8 cellular contexts compared by ENCODE assay signal in genomic region chr10:92590623-92591549, GRCh38. TPM values are rescaled to one million over a fixed set of nuclear protein-coding genes. Genes with fewer than 3 reads are reported as not detected.
A peak's percentile ranks its signal among the peaks of the same experiment; 100 is the strongest.
DNase-seq lines count a peak whose midpoint lies in the region; ATAC-seq and TF ChIP-seq lines count a peak whose summit lies in the region.

No MANE protein-coding gene starts in this region.

- H3K79me2 ChIP-seq in H9 (ENCODE audit: insufficient read depth, low read length): peaks cover 22% of the 10 kb centered on the region

- H2BK20ac ChIP-seq in H9 (ENCODE audit: low read depth, low read length, poor library complexity, severe bottlenecking): no peak overlapping the region

- H4K8ac ChIP-seq in H9 (replicated peaks; ENCODE audit: insufficient read length, low read depth, low read length) (no peak overlapping the region), neuronal stem cell (ENCODE audit: low read depth, low read length) (no peak overlapping the region)

- CTCF ChIA-PET in activated CD8-positive, alpha-beta memory T cell treated with anti-CD3 and anti-CD28 coated beads, Interleukin-2, amount 10 ng/mL, durations not matched to agents 7 days and 5 days (lab: Charles Lee): interaction anchor here (0.5 to 2.6 kb wide), 10 partner anchors 13 to 503 kb away, joined by 3 to 26 read pairs (median 3); partner anchors contain the start of gene IDE
- CTCF ChIA-PET in activated CD8-positive, alpha-beta T cell treated with anti-CD3 and anti-CD28 coated beads for 36 hours (lab: Charles Lee): interaction anchor here (1.0 to 5.1 kb wide), 4 partner anchors 10 to 100 kb away, joined by 3 to 37 read pairs (median 4); partner anchors contain the start of gene IDE

- H3K18ac ChIP-seq in H9 (ENCODE audit: insufficient read length, low read depth, low read length): no peak overlapping the region
- H3K18ac ChIP-seq in neuronal stem cell (ENCODE audit: low read length): no peak overlapping the region

- H3K4ac ChIP-seq in H9 (ENCODE audit: low read depth, low read length) (no peak overlapping the region), neuronal stem cell (ENCODE audit: low read length) (no peak overlapping the region)

- no peaks in the 10 kb centered on the region for H3K79me1 ChIP-seq in H9 (ENCODE audit: insufficient read depth, low read depth, low read length, poor library complexity, severe bottlenecking)
- peaks cover 2% of the 10 kb centered on the region for H3K79me1 ChIP-seq in neuronal stem cell (ENCODE audit: low read depth, low read length)

- H2BK12ac ChIP-seq in H9 (ENCODE audit: insufficient read length, low read depth, low read length) (no peak overlapping the region), neuronal stem cell (ENCODE audit: low read length) (no peak overlapping the region)

- H3K4me2 ChIP-seq in H9 (ENCODE audit: insufficient read depth, insufficient read length, low read length) (peak overlapping the region; percentile 52), neuronal stem cell (ENCODE audit: insufficient read depth, low read length, poor library complexity, severe bottlenecking) (no peak overlapping the region)

- H3K36me3 Mint-ChIP-seq in activated CD8-positive, alpha-beta memory T cell treated with anti-CD3 and anti-CD28 coated beads, Interleukin-2, amount 10 ng/mL, durations not matched to agents 7 days and 5 days: peaks cover 9% of the 10 kb centered on the region
- H3K36me3 Mint-ChIP-seq in H9 (ENCODE audit: insufficient read depth in 1 of 3, low read depth in 3 of 3): peaks cover 0 to 5% (median 0%) of the 10 kb centered on the region in 3 experiments; a peak in 2 of 7 replicates
- peaks cover 5% of the 10 kb centered on the region for H3K36me3 Mint-ChIP-seq in activated CD8-positive, alpha-beta T cell treated with anti-CD3 and anti-CD28 coated beads for 36 hours (ENCODE audit: low read depth)

- no peak overlapping the region for H2AK5ac ChIP-seq in H9 (ENCODE audit: insufficient read length, low read length)
- no peak overlapping the region for H2AK5ac ChIP-seq in neuronal stem cell (ENCODE audit: low read depth, low read length)

- H2BK120ac ChIP-seq in H9 (ENCODE audit: low read depth, low read length, poor library complexity, severe bottlenecking) (no peak overlapping the region), neuronal stem cell (ENCODE audit: low read depth, low read length) (no peak overlapping the region)

- peak; percentile 50 for DNase-seq in activated CD8-positive, alpha-beta memory T cell treated with anti-CD3 and anti-CD28 coated beads, Interleukin-2, amount 10 ng/mL, durations not matched to agents 7 days and 5 days
- DNase-seq in activated CD8-positive, alpha-beta memory T cell treated with anti-CD3 and anti-CD28 coated beads, Interleukin-2, amount 50 U/mL, for 48 hours: no peak
- peak; percentile 71 for DNase-seq in H9
- peak; percentile 74 for DNase-seq in NAMALWA (ENCODE audit: low spot score)
- DNase-seq in activated CD8-positive, alpha-beta T cell treated with anti-CD3 and anti-CD28 coated beads for 36 hours: peak; percentile 38
- peak; percentile 46 to 60 for DNase-seq in foreskin fibroblast
- peak; percentile 26 for DNase-seq in neuronal stem cell (ENCODE audit: low spot score)
- no peak for DNase-seq in omental fat pad (ENCODE audit: low spot score)

- peak overlapping the region; percentile 91 for H3K4me3 Mint-ChIP-seq in activated CD8-positive, alpha-beta memory T cell treated with anti-CD3 and anti-CD28 coated beads, Interleukin-2, amount 10 ng/mL, durations not matched to agents 7 days and 5 days
- peak overlapping the region; percentile 71 to 96 for H3K4me3 Mint-ChIP-seq in H9
- peak overlapping the region; percentile 95 for H3K4me3 Mint-ChIP-seq in activated CD8-positive, alpha-beta T cell treated with anti-CD3 and anti-CD28 coated beads for 36 hours

- H2BK5ac ChIP-seq in H9 (ENCODE audit: insufficient read length, low read length): no peak overlapping the region
- H2BK5ac ChIP-seq in neuronal stem cell (ENCODE audit: low read length): no peak overlapping the region

- H3K14ac ChIP-seq in H9 (ENCODE audit: insufficient read depth, low read length) (no peak overlapping the region), neuronal stem cell (ENCODE audit: low read length) (no peak overlapping the region)

- H3K4me3 ChIP-seq in foreskin fibroblast (ENCODE audit: low read depth in 1 of 2, low read length in 2 of 2): peak overlapping the region; percentile 84 to 90
- peak overlapping the region in 1 of 2 donors; percentile 9 for H3K4me3 ChIP-seq in neuronal stem cell (ENCODE audit: low read length in 2 of 2)

- H4K5ac ChIP-seq in H9 (ENCODE audit: insufficient read length, low read depth, low read length): no peak overlapping the region

- H3K27ac Mint-ChIP-seq in activated CD8-positive, alpha-beta memory T cell treated with anti-CD3 and anti-CD28 coated beads, Interleukin-2, amount 10 ng/mL, durations not matched to agents 7 days and 5 days: peak overlapping the region; percentile 99
- H3K27ac Mint-ChIP-seq in H9: peak overlapping the region; percentile 88 to 98 (median 94)
- peak overlapping the region; percentile 98 for H3K27ac Mint-ChIP-seq in activated CD8-positive, alpha-beta T cell treated with anti-CD3 and anti-CD28 coated beads for 36 hours

- peak overlapping the region; percentile 36 for H3K27ac ChIP-seq in H9 (ENCODE audit: insufficient read length, low read depth, low read length)
- H3K27ac ChIP-seq in neuronal stem cell (replicated peaks; ENCODE audit: low read length): peak overlapping the region; percentile 70

- no peaks in the 10 kb centered on the region for H3K9me3 ChIP-seq in H9 (ENCODE audit: control insufficient read depth, low read depth, low read length)
- H3K9me3 ChIP-seq in neuronal stem cell (replicated peaks in 1 of 2; ENCODE audit: control insufficient read depth in 2 of 2, insufficient read depth in 1 of 2, low read depth in 1 of 2, low read length in 2 of 2): no peaks in the 10 kb centered on the region

- H2AFZ ChIP-seq in H9 (ENCODE audit: low read length): no peak overlapping the region
- H2AFZ ChIP-seq in neuronal stem cell (ENCODE audit: low read length): peak overlapping the region; percentile 43

- H3K56ac ChIP-seq in H9 (ENCODE audit: insufficient read length, low read depth, low read length): no peak overlapping the region

- peaks cover 11% of the 10 kb centered on the region for H3K23me2 ChIP-seq in H9 (ENCODE audit: insufficient read length, low read depth, low read length, poor library complexity, severe bottlenecking)

- peak; percentile 43; the same call in 2 of the 3 replicates for TF ChIP-seq CTCF in H9 (conservative IDR thresholded peaks at IDR 0.05)
- no peak for TF ChIP-seq CTCF in activated CD8-positive, alpha-beta T cell treated with anti-CD3 and anti-CD28 coated beads for 36 hours (IDR thresholded peaks at IDR 0.05)
- peak; percentile 30 for TF ChIP-seq CTCF in foreskin fibroblast (IDR thresholded peaks at IDR 0.05; ENCODE audit: low read depth, low read length)
- TF ChIP-seq CTCF in omental fat pad (IDR thresholded peaks at IDR 0.05): no peak

- H3K4me1 Mint-ChIP-seq in activated CD8-positive, alpha-beta memory T cell treated with anti-CD3 and anti-CD28 coated beads, Interleukin-2, amount 10 ng/mL, durations not matched to agents 7 days and 5 days: peaks cover 28% of the 10 kb centered on the region
- peaks cover 30 to 39% of the 10 kb centered on the region in 2 experiments for H3K4me1 Mint-ChIP-seq in H9
- peaks cover 16% of the 10 kb centered on the region for H3K4me1 Mint-ChIP-seq in activated CD8-positive, alpha-beta T cell treated with anti-CD3 and anti-CD28 coated beads for 36 hours (ENCODE audit: low read depth)

- H3K4me1 ChIP-seq in H9 (ENCODE audit: insufficient read depth, low read length): no peaks in the 10 kb centered on the region
- H3K4me1 ChIP-seq in neuronal stem cell (ENCODE audit: control insufficient read depth in 2 of 2, insufficient read depth in 1 of 2, low read depth in 1 of 2, low read length in 2 of 2): peaks cover 0 to 3% of the 10 kb centered on the region in 2 donors

- H3K9ac ChIP-seq in H9 (ENCODE audit: extremely low read depth, insufficient read length, low read length) (peak overlapping the region; percentile 30), neuronal stem cell (ENCODE audit: low read depth, low read length, poor library complexity) (no peak overlapping the region)

- no peak overlapping the region for H3T11ph ChIP-seq in H9 (ENCODE audit: low read length)

- peak; percentile 1 for ATAC-seq in activated CD8-positive, alpha-beta memory T cell treated with anti-CD3 and anti-CD28 coated beads, Interleukin-2, amount 10 ng/mL, durations not matched to agents 7 days and 5 days
- ATAC-seq in activated CD8-positive, alpha-beta T cell treated with anti-CD3 and anti-CD28 coated beads for 36 hours: peak; percentile 21
- ATAC-seq in omental fat pad (ENCODE audit: low FRiP score): no peak

- H3K27me3 ChIP-seq in H9 (ENCODE audit: insufficient read depth, low read length) (no peaks in the 10 kb centered on the region), neuronal stem cell (ENCODE audit: control insufficient read depth in 3 of 3, insufficient read depth in 3 of 3, low read depth in 1 of 3, low read length in 3 of 3) (no peaks in the 10 kb centered on the region)

- H3K27me3 Mint-ChIP-seq in activated CD8-positive, alpha-beta memory T cell treated with anti-CD3 and anti-CD28 coated beads, Interleukin-2, amount 10 ng/mL, durations not matched to agents 7 days and 5 days: no peaks in the 10 kb centered on the region
- no peaks in the 10 kb centered on the region; the same call in 1 of the 2 replicates for H3K27me3 Mint-ChIP-seq in H9 (ENCODE audit: low read depth)
- H3K27me3 Mint-ChIP-seq in activated CD8-positive, alpha-beta T cell treated with anti-CD3 and anti-CD28 coated beads for 36 hours: peaks cover 4% of the 10 kb centered on the region

- H3K36me3 ChIP-seq in neuronal stem cell (replicated peaks in 1 of 2; ENCODE audit: control insufficient read depth in 2 of 2, insufficient read depth in 2 of 2, low read length in 2 of 2): peaks cover 0 to 4% of the 10 kb centered on the region in 2 donors

- no CpG with 5 or more reads among the region's 19 CpGs for WGBS in H9 (ENCODE audit: extremely low coverage, insufficient read length, low lambda C conversion rate)
- no CpG with 5 or more reads among the region's 19 CpGs for WGBS in neuronal stem cell (ENCODE audit: extremely low coverage in 2 of 2, insufficient read length in 2 of 2, insufficient replicate concordance in 1 of 2), 2 donors

- H3K9me3 Mint-ChIP-seq in activated CD8-positive, alpha-beta memory T cell treated with anti-CD3 and anti-CD28 coated beads, Interleukin-2, amount 10 ng/mL, durations not matched to agents 7 days and 5 days (ENCODE audit: low read depth): no peaks in the 10 kb centered on the region
- H3K9me3 Mint-ChIP-seq in H9: no peaks in the 10 kb centered on the region
- H3K9me3 Mint-ChIP-seq in activated CD8-positive, alpha-beta T cell treated with anti-CD3 and anti-CD28 coated beads for 36 hours: no peaks in the 10 kb centered on the region

- intact Hi-C loops in activated CD8-positive, alpha-beta T cell treated with anti-CD3 and anti-CD28 coated beads for 36 hours (cut with micrococcal nuclease): loop anchor here (2.0 to 5.0 kb wide), 2 partner anchors 16 to 74 kb away; partner anchors contain the start of gene IDE

- POLR2A ChIA-PET in activated CD8-positive, alpha-beta T cell treated with anti-CD3 and anti-CD28 coated beads for 36 hours (lab: Charles Lee): interaction anchor here (0.6 to 1.9 kb wide), 9 partner anchors 9 to 968 kb away, joined by 3 to 12 read pairs (median 3); partner anchors contain the start of gene IDE

- no peaks in the 10 kb centered on the region for H4K20me1 ChIP-seq in H9 (ENCODE audit: control insufficient read depth, insufficient read depth, insufficient read length)

- no peak overlapping the region for H3K23ac ChIP-seq in H9 (ENCODE audit: insufficient read length, low read depth, low read length)
- no peak overlapping the region for H3K23ac ChIP-seq in neuronal stem cell (ENCODE audit: low read depth, low read length, poor library complexity)

- H4K91ac ChIP-seq in H9 (ENCODE audit: insufficient read length, low read depth, low read length) (no peak overlapping the region), neuronal stem cell (ENCODE audit: low read depth, low read length, poor library complexity) (no peak overlapping the region)

- H2BK15ac ChIP-seq in H9 (ENCODE audit: low read depth, low read length) (no peak overlapping the region), neuronal stem cell (ENCODE audit: low read length) (no peak overlapping the region)

RNA-seq across cellular contexts. Expression of gene KIF11, which starts 2.0 kb away (rescaled TPM):
- total RNA-seq in activated CD8-positive, alpha-beta memory T cell treated with anti-CD3 and anti-CD28 coated beads, Interleukin-2, amount 10 ng/mL, durations not matched to agents 7 days and 5 days: 10 to 100 TPM; 76.9 to 79.6 TPM
- total RNA-seq in H9 (2021): 52.4 and 54.4 TPM in 2 replicates
- total RNA-seq in activated CD8-positive, alpha-beta T cell treated with anti-CD3 and anti-CD28 coated beads for 36 hours: 10 to 100 TPM; 43.8 to 44.4 TPM
- 39.9 TPM for polyA plus RNA-seq in neuronal stem cell (2013, experiment 1 of 2)
- polyA plus RNA-seq in neuronal stem cell (2013, experiment 2 of 2): 39.8 TPM
- 1 to 10 TPM in 1 of 4 donors, under 1 TPM in 3; 0.37 to 2.2 (median 0.69) TPM for total RNA-seq in omental fat pad

RNA-seq across cellular contexts. Expression of gene IDE, which starts 17.0 kb away (rescaled TPM):
- 10 to 100 TPM; 14.1 to 25.9 TPM for total RNA-seq in activated CD8-positive, alpha-beta memory T cell treated with anti-CD3 and anti-CD28 coated beads, Interleukin-2, amount 10 ng/mL, durations not matched to agents 7 days and 5 days
- total RNA-seq in H9 (2021) (45.0 and 48.9 TPM in 2 replicates), omental fat pad (10 to 100 TPM; 17.4 to 42.7 (median 21.8) TPM)
- 10 to 100 TPM; 30.1 to 33.2 TPM for total RNA-seq in activated CD8-positive, alpha-beta T cell treated with anti-CD3 and anti-CD28 coated beads for 36 hours
- polyA plus RNA-seq in neuronal stem cell (2013, experiment 1 of 2): 15.4 TPM
- 14.6 TPM for polyA plus RNA-seq in neuronal stem cell (2013, experiment 2 of 2)

Comparison
In these comparisons a context has a peak if more than half of its experiments do, and no peak if none do; other contexts are left out.
1. DNase-seq: peak in activated CD8-positive, alpha-beta memory T cell treated with anti-CD3 and anti-CD28 coated beads, Interleukin-2, amount 10 ng/mL, durations not matched to agents 7 days and 5 days (single experiment), H9 (single experiment), NAMALWA (single experiment), activated CD8-positive, alpha-beta T cell treated with anti-CD3 and anti-CD28 coated beads for 36 hours (single experiment), foreskin fibroblast (2 of 2) and neuronal stem cell (single experiment); none in activated CD8-positive, alpha-beta memory T cell treated with anti-CD3 and anti-CD28 coated beads, Interleukin-2, amount 50 U/mL, for 48 hours (single experiment) and omental fat pad (single experiment).
2. CTCF ChIP-seq: peak in H9 (single experiment) and foreskin fibroblast (single experiment); none in activated CD8-positive, alpha-beta T cell treated with anti-CD3 and anti-CD28 coated beads for 36 hours (single experiment) and omental fat pad (0 of 3).
3. RNA of gene KIF11, which starts 2.0 kb away (total RNA-seq): 76.9 to 79.6 TPM in activated CD8-positive, alpha-beta memory T cell treated with anti-CD3 and anti-CD28 coated beads, Interleukin-2, amount 10 ng/mL, durations not matched to agents 7 days and 5 days, 52.4 to 54.4 TPM in H9 and 43.8 to 44.4 TPM in activated CD8-positive, alpha-beta T cell treated with anti-CD3 and anti-CD28 coated beads for 36 hours; 0.37 to 2.2 TPM in omental fat pad; every median in the first group is over 10 times any median in the second.
4. Peak in every context shown above with its lines, with median percentiles within 50 percentile points of each other: H3K27ac Mint-ChIP-seq and H3K4me3 Mint-ChIP-seq.